10 cellular contexts compared by ENCODE assay signal in the genomic region with DNA sequence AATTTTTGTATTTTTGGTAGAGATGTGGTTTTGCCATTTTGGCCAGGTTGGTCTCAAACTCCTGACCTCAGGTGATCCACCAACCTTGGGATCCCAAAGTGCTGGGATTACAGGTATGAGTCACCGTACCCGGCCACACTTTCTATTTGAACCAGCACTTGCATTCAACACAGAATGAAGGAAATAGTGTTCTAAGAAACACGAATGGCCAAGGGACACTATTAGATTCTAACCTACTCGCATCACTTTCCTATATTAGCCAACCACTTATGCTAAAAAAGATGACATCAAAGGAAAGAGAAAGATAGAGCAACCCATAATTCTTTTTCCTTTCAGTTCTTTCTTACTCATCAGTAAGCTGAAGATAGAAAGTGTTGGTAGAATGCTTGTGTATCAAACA.
"Had no signal": no experiment of that assay in that cellular context is flagged by ENCODE, and none has a peak within 500 bp of the region (broad histone marks: within the 10 kb centered on the region; RNA-seq: fewer than 3 reads in every experiment).

No MANE protein-coding gene starts in this region.

- ATAC-seq: HCT116, HepG2 had no signal

- H3K4me2 ChIP-seq: KMS-11 had no signal

- DNase-seq: GM23248, GOT3, H7, HFFc6, KBM-7 had no signal

- H2AFZ ChIP-seq: GM23248 had no signal

- H3K9me3 Mint-ChIP-seq: HFFc6 had no signal

- H3K9me3 ChIP-seq: HAP-1 had no signal

- H3K4me3 Mint-ChIP-seq: HFFc6, IgD-negative memory B cell had no signal

- H3K4me1 Mint-ChIP-seq: IgD-negative memory B cell had no signal

- H3K27ac ChIP-seq: GM23248, KMS-11 had no signal

- FAIRE-seq: HepG2 had no signal

- H3K27ac Mint-ChIP-seq: HFFc6, IgD-negative memory B cell had no signal

- H3K9ac ChIP-seq: GM23248, KMS-11 had no signal

- H3K4me3 ChIP-seq: GM23248, HAP-1 had no signal
